Comparison of ENCODE assay signal across 1 cellular context in genomic region chr1:8652607-8653046, GRCh38.
TF ChIP-seq lines count a peak whose summit lies in the region.

No MANE protein-coding gene starts in this region.

TF ChIP-seq in WTC11, 78 proteins besides CTCF, POLR2A, EP300 and RAD21 (continued from another document):
- TF ChIP-seq STAT6 (CRISPR knock-in tag; conservative IDR thresholded peaks at IDR 0.05; ENCODE audit: low read depth) (no peak), NFE2L1 (CRISPR knock-in tag; IDR thresholded peaks at IDR 0.05) (no peak), MXD4 (CRISPR knock-in tag; IDR thresholded peaks at IDR 0.05; ENCODE audit: borderline replicate concordance) (no peak), AR (CRISPR knock-in tag; IDR thresholded peaks at IDR 0.05) (no peak)
TF ChIP-seq in WTC11: peak in this region for 0.
